Comparison of ENCODE assay signal across 8 cellular contexts in the genomic region with DNA sequence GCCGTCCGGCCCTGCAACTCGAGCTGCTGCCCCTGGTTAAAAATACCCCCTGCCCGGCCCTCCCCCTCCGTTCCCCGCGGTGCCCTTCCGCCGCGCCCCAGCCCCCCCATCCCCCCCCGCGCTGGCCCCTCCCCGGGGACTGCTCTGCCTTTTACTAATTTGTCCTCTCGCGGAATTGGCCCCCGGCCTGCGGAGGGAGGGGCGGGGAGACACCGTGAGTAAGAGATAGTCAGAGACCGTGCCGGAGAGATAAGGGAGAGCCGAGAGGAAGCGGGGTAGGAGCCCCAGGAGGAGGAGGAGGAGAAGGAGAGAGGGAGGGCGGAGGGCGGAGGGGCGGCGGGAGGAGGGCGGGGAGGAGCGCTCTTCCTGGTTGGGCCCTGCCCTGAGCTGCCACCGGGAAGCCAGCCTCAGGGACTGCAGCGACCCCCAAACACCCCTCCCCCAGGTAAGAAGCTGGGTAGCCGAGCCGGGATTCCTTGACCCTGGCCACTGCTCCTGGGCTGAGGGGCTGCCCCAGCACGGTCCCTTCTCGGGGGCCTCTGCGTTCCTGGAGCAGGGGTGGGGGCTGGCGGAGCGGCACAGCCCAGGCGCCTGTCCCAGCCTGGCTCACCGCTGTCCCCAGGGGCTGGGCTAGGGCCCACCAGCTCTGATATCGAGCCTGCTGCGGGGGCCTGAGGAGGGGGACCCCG. TPM values are rescaled to one million over a fixed set of nuclear protein-coding genes. Genes with fewer than 3 reads are reported as not detected.
DNase-seq lines count a peak whose midpoint lies in the region; ATAC-seq, FAIRE-seq and TF ChIP-seq lines count a peak whose summit lies in the region.

TSS of gene CAPN1 (plus strand) at position 360 of the 689 bp plus-strand sequence. CDS start 774 bp downstream, outside the sequence.

- H3K9me3 ChIP-seq in keratinocyte (ENCODE audit: control insufficient read depth, low read depth, low read length), result no peaks in the 10 kb centered on the region

- DNase-seq in GM12864 (ENCODE audit: low read depth) (peak; percentile 60), NCI-H2196 treated with DMSO at 0.1 percent for 48 hours (lab: John Stamatoyannopoulos, UW; ENCODE audit: unreplicated experiment) (peak; percentile 51), keratinocyte (ENCODE audit: low read depth, low spot score) (peak; percentile 64)
- DNase-seq in activated CD4-positive, CD25-positive, alpha-beta regulatory T cell treated with anti-CD3 and anti-CD28 coated beads, Interleukin-2, amount 50 U/mL, for 16 hours (ENCODE audit: low read depth, low spot score), result peak; percentile 58
- peak; percentile 62 for DNase-seq in central memory CD4-positive, alpha-beta T cell
- DNase-seq in stimulated activated CD4-positive, alpha-beta T cell treated with anti-CD3 and anti-CD28 coated beads, Interleukin-12 subunit alpha, Interleukin-12 subunit beta, amount 100 ng/mL, for 48 hours (ENCODE audit: low read depth in 2 of 3, low spot score in 1 of 3), result peak; percentile 53 to 69 (median 67)

- no peaks in the 10 kb centered on the region for H3K27me3 ChIP-seq in keratinocyte (ENCODE audit: control insufficient read depth, extremely low read depth, insufficient read depth, low read length)

- H3K79me2 ChIP-seq in keratinocyte (ENCODE audit: control insufficient read depth, insufficient read depth, low read length), result peaks cover 59% of the 10 kb centered on the region

- peaks cover 20 to 30% of the 10 kb centered on the region in 2 experiments for H3K36me3 ChIP-seq in keratinocyte (ENCODE audit: control insufficient read depth in 2 of 2, extremely low read depth in 1 of 2, insufficient read depth in 2 of 2, low read length in 2 of 2)

- ATAC-seq in HG02840 (IDR thresholded peaks at IDR 0.05; ENCODE audit: low FRiP score, unreplicated experiment) (peak; percentile 42), GM21786 (IDR thresholded peaks at IDR 0.05; ENCODE audit: unreplicated experiment) (no peak)

- peaks cover 12% of the 10 kb centered on the region for H4K20me1 ChIP-seq in keratinocyte (ENCODE audit: control insufficient read depth, extremely low read depth, insufficient read depth, low read length)

- no peak for TF ChIP-seq CTCF in GM12864 (IDR thresholded peaks at IDR 0.05; ENCODE audit: low read depth, low read length, missing control alignments)
- no peak for TF ChIP-seq CTCF in keratinocyte (optimal IDR thresholded peaks at IDR 0.05 in 1 of 3, IDR thresholded peaks at IDR 0.05 in 1 of 3, conservative IDR thresholded peaks at IDR 0.05 in 1 of 3; ENCODE audit: extremely low read depth in 1 of 3, insufficient read depth in 2 of 3, low read length in 3 of 3)

- H3K4me1 ChIP-seq in keratinocyte (ENCODE audit: control insufficient read depth, extremely low read depth, insufficient read depth, low read length), result peaks cover 24% of the 10 kb centered on the region

- H2AFZ ChIP-seq in keratinocyte (ENCODE audit: control insufficient read depth, low read length), result peak within 1 kb of the TSS; percentile 80

- H3K4me3 ChIP-seq in GM12864 (ENCODE audit: low read depth, low read length) (peak within 1 kb of the TSS; percentile 99), keratinocyte (ENCODE audit: control insufficient read depth in 2 of 3, extremely low read depth in 1 of 3, insufficient read depth in 2 of 3, low read depth in 1 of 3, low read length in 3 of 3) (peak within 1 kb of the TSS; percentile 83 to 90 (median 87))

- dilution Hi-C loops in keratinocyte (cut with MboI; ENCODE audit: extremely low pct_ligation_motif_present, low sequenced_read_pairs), result no loop called here

- peak within 1 kb of the TSS; percentile 91 for H3K9ac ChIP-seq in keratinocyte (ENCODE audit: control insufficient read depth, extremely low read depth, insufficient read depth, low read length)

- H3K9me1 ChIP-seq in keratinocyte (ENCODE audit: control insufficient read depth, extremely low read depth, insufficient read depth, low read length), result no peaks in the 10 kb centered on the region

- no peak for FAIRE-seq in keratinocyte (lab: Jason Lieb, UNC)

- H3K27ac ChIP-seq in keratinocyte (ENCODE audit: control insufficient read depth, insufficient read depth, low read length), result peak within 1 kb of the TSS; percentile 85

- peak within 1 kb of the TSS; percentile 82 for H3K4me2 ChIP-seq in keratinocyte (ENCODE audit: control insufficient read depth, extremely low read depth, insufficient read depth, low read depth, low read length)

RNA-seq across cellular contexts. Expression of gene CAPN1, which starts in this region (rescaled TPM):
- 250 to 300 TPM (median 284 TPM) in 3 replicates for polyA plus RNA-seq in keratinocyte
- polyA plus RNA-seq in keratinocyte (2011; ENCODE audit: low read depth), result 213 TPM
- 259 and 452 TPM in 2 replicates for polyA plus RNA-seq in keratinocyte (2011; cell fraction: cytosol; rRNA removed)
- polyA plus RNA-seq in keratinocyte (2011; cell fraction: nucleus; rRNA removed), result 405 and 511 TPM in 2 replicates
- polyA plus RNA-seq in keratinocyte (2012; ENCODE audit: low replicate concordance), result 229 and 409 TPM in 2 replicates
- 393 to 816 TPM (median 404 TPM) in 3 replicates for polyA minus RNA-seq in keratinocyte
- polyA minus RNA-seq in keratinocyte (2011; cell fraction: cytosol; rRNA and poly(A)+ RNA removed), result 432 TPM
- polyA minus RNA-seq in keratinocyte (2011; cell fraction: nucleus; rRNA and poly(A)+ RNA removed), result 260 and 270 TPM in 2 replicates
